8 cellular contexts compared by ENCODE assay signal in genomic region chr10:118047363-118047719, GRCh38. TPM values are rescaled to one million over a fixed set of nuclear protein-coding genes. Genes with fewer than 3 reads are reported as not detected.
DNase-seq lines count a peak whose midpoint lies in the region; ATAC-seq and TF ChIP-seq lines count a peak whose summit lies in the region.

No MANE protein-coding gene starts in this region.

- DNase-seq in GM12864 (ENCODE audit: low read depth) (no peak), SK-N-SH (no peak), fibroblast of mammary gland (ENCODE audit: low read depth) (no peak), progenitor cell of endocrine pancreas (ENCODE audit: low spot score, unreplicated experiment) (no peak), A172 (ENCODE audit: low spot score) (no peak)
- DNase-seq in activated CD8-positive, alpha-beta memory T cell treated with anti-CD3 and anti-CD28 coated beads, Interleukin-2, amount 50 U/mL, for 48 hours: no peak

- TF ChIP-seq EP300 in SK-N-SH (IDR thresholded peaks at IDR 0.05; ENCODE audit: borderline replicate concordance in 1 of 2, low read depth in 1 of 2, low read length in 1 of 2): no peak

- peak overlapping the region; percentile 84 for H3K9ac ChIP-seq in SK-N-SH

- H2AFZ ChIP-seq in SK-N-SH (ENCODE audit: low read depth): peak overlapping the region; percentile 94

- no peaks in the 10 kb centered on the region for H3K9me3 Mint-ChIP-seq in progenitor cell of endocrine pancreas (ENCODE audit: low read depth)

- no peaks in the 10 kb centered on the region for H3K36me3 ChIP-seq in SK-N-SH (replicated peaks in 1 of 2; ENCODE audit: control insufficient read depth in 1 of 2, insufficient read depth in 2 of 2, low read length in 1 of 2)

- 13% methylated on average over 13 of the region's 15 CpGs for WGBS in SK-N-SH (ENCODE audit: low lambda C conversion rate)

- no peak for ATAC-seq in GM21367 (IDR thresholded peaks at IDR 0.05; ENCODE audit: unreplicated experiment)
- ATAC-seq in GM18907 (IDR thresholded peaks at IDR 0.05; ENCODE audit: unreplicated experiment): no peak

- H3K9me2 ChIP-seq in SK-N-SH: no peaks in the 10 kb centered on the region

- H3K27me3 Mint-ChIP-seq in progenitor cell of endocrine pancreas: no peaks in the 10 kb centered on the region

- TF ChIP-seq CTCF in GM12864 (IDR thresholded peaks at IDR 0.05; ENCODE audit: low read depth, low read length, missing control alignments) (no peak), SK-N-SH (IDR thresholded peaks at IDR 0.05) (no peak), fibroblast of mammary gland (conservative IDR thresholded peaks at IDR 0.05; ENCODE audit: control insufficient read depth, insufficient read depth, low read depth, low read length) (no peak), progenitor cell of endocrine pancreas (IDR thresholded peaks at IDR 0.05; ENCODE audit: unreplicated experiment) (no peak)

- peak overlapping the region; percentile 74 to 91 for H3K27ac ChIP-seq in SK-N-SH (ENCODE audit: low read depth in 2 of 2, low read length in 1 of 2)

- H3K36me3 Mint-ChIP-seq in progenitor cell of endocrine pancreas (ENCODE audit: insufficient read depth): no peaks in the 10 kb centered on the region

- no peak for TF ChIP-seq RAD21 in SK-N-SH (IDR thresholded peaks at IDR 0.05; ENCODE audit: low read length)

- peaks cover 8% of the 10 kb centered on the region for H3F3A ChIP-seq in SK-N-SH (replicated peaks; ENCODE audit: insufficient read depth)

- H3K4me3 Mint-ChIP-seq in progenitor cell of endocrine pancreas (ENCODE audit: low read depth): peak overlapping the region; percentile 87

- H3K4me2 ChIP-seq in SK-N-SH: peak overlapping the region; percentile 85

- CTCF ChIA-PET in SK-N-SH (lab: Yijun Ruan, JAX): no interaction called here

- peaks cover 38% of the 10 kb centered on the region for H3K79me2 ChIP-seq in SK-N-SH (ENCODE audit: insufficient read depth)

- POLR2A ChIA-PET in SK-N-SH (lab: Yijun Ruan, JAX): no interaction called here

- H3K4me1 ChIP-seq in SK-N-SH (ENCODE audit: control insufficient read depth in 1 of 2, insufficient read depth in 2 of 2, low read depth in 1 of 2, low read length in 1 of 2): peaks cover 6 to 22% of the 10 kb centered on the region in 2 experiments; a peak in 2 of 4 replicates

- no peaks in the 10 kb centered on the region for H3K27me3 ChIP-seq in SK-N-SH (ENCODE audit: insufficient read depth)

- H3K4me1 Mint-ChIP-seq in progenitor cell of endocrine pancreas (ENCODE audit: low read depth): peaks cover 23% of the 10 kb centered on the region

- H3K4me3 ChIP-seq in GM12864 (ENCODE audit: low read depth, low read length) (peak overlapping the region; percentile 73), SK-N-SH (ENCODE audit: low read depth in 2 of 2, low read length in 1 of 2) (peak overlapping the region; percentile 86 to 92), fibroblast of mammary gland (ENCODE audit: control insufficient read depth, low read depth, low read length) (peak overlapping the region; percentile 76)

- H3K9me3 ChIP-seq in SK-N-SH: no peaks in the 10 kb centered on the region

- peak overlapping the region; percentile 93 for H3K27ac Mint-ChIP-seq in progenitor cell of endocrine pancreas

- no peaks in the 10 kb centered on the region for H4K20me1 ChIP-seq in SK-N-SH (ENCODE audit: insufficient read depth)

TF ChIP-seq in SK-N-SH, 30 proteins besides CTCF, POLR2A, EP300 and RAD21:
- TF ChIP-seq TEAD4 (IDR thresholded peaks at IDR 0.05; ENCODE audit: borderline replicate concordance, insufficient read depth) (no peak), GABPA (IDR thresholded peaks at IDR 0.05; ENCODE audit: low read depth) (no peak), USF2 (IDR thresholded peaks at IDR 0.05; ENCODE audit: borderline replicate concordance, low read depth, low read length) (no peak), SMC3 (IDR thresholded peaks at IDR 0.05; ENCODE audit: low read depth, low read length) (no peak), MAX (IDR thresholded peaks at IDR 0.05; ENCODE audit: low read depth) (no peak), JUND (IDR thresholded peaks at IDR 0.05) (no peak), CHD2 (IDR thresholded peaks at IDR 0.05; ENCODE audit: low read length, partially characterized antibody) (no peak), ELF1 (IDR thresholded peaks at IDR 0.05) (no peak), YY1 (IDR thresholded peaks at IDR 0.05; ENCODE audit: low read depth) (no peak), FOSL2 (IDR thresholded peaks at IDR 0.05; ENCODE audit: borderline replicate concordance, low read depth) (no peak), NRF1 (IDR thresholded peaks at IDR 0.05; ENCODE audit: low read depth, low read length) (no peak), MXI1 (IDR thresholded peaks at IDR 0.05; ENCODE audit: low read depth, low read length) (no peak), REST (IDR thresholded peaks at IDR 0.05; ENCODE audit: low read depth, low read length) (no peak), RCOR1 (IDR thresholded peaks at IDR 0.05; ENCODE audit: low read length) (no peak), FOXJ3 (CRISPR knock-in tag; IDR thresholded peaks at IDR 0.05) (no peak), EZH2phosphoT487 (IDR thresholded peaks at IDR 0.05; ENCODE audit: borderline replicate concordance, low read depth) (no peak), GATA2 (CRISPR knock-in tag; IDR thresholded peaks at IDR 0.05) (no peak), ZBTB33 (IDR thresholded peaks at IDR 0.05; ENCODE audit: borderline replicate concordance, low read depth) (no peak)

RNA-seq across cellular contexts. Expression of gene RAB11FIP2, which starts 0.6 kb away (rescaled TPM):
- polyA plus RNA-seq in SK-N-SH (2012; rRNA removed): 3.0 and 4.4 TPM in 2 replicates
- polyA plus RNA-seq in SK-N-SH (2012; cell fraction: cytosol; rRNA removed): 4.7 and 6.6 TPM in 2 replicates
- polyA plus RNA-seq in SK-N-SH (2012; cell fraction: nucleus; rRNA removed): 3.0 and 6.2 TPM in 2 replicates
- total RNA-seq in progenitor cell of endocrine pancreas: 17.6 and 23.0 TPM in 2 replicates
- 21.6 and 26.0 TPM in 2 replicates for total RNA-seq in A172 (2014; rRNA removed; shearing (Covaris generic))
